ENCODE assay signal across 19 cellular contexts in genomic region chr12:122483969-122484368, GRCh38. TPM values are rescaled to one million over a fixed set of nuclear protein-coding genes. Genes with fewer than 3 reads are reported as not detected.
DNase-seq lines count a peak whose midpoint lies in the region; ATAC-seq, FAIRE-seq and TF ChIP-seq lines count a peak whose summit lies in the region.
"Had no signal": no experiment of that assay in that cellular context is flagged by ENCODE, and none has a peak within 500 bp of the region (broad histone marks: within the 10 kb centered on the region; RNA-seq: fewer than 3 reads in every experiment).

No MANE protein-coding gene starts in this region.

- in situ Hi-C loops in HepG2 (cut with HindIII; ENCODE audit: extremely low pct_ligation_motif_present, low pct_unique_long_range_greater_than_20kb): no loop called here

- H3K9ac ChIP-seq in HepG2 (ENCODE audit: insufficient read depth, low read depth, low read length) (no peak overlapping the region), astrocyte (ENCODE audit: low read length) (no peak overlapping the region)
- H3K9ac ChIP-seq: GM23248 had no signal

- DNase-seq in activated CD4-positive, alpha-beta memory T cell treated with anti-CD3 and anti-CD28 coated beads for 36 hours: no peak
- no peak for DNase-seq in activated CD4-positive, alpha-beta memory T cell treated with anti-CD3 and anti-CD28 coated beads, Interleukin-2, amount 10 ng/mL, durations not matched to agents 7 days and 5 days
- DNase-seq in HepG2 (ENCODE audit: low spot score): no peak
- DNase-seq in right lobe of liver: no peak
- no peak for DNase-seq in astrocyte (ENCODE audit: low read depth)
- DNase-seq in NCI-H526 treated with DMSO at 0.1 percent for 48 hours (lab: John Stamatoyannopoulos, UW): no peak
- DNase-seq in effector CD4-positive, alpha-beta T cell: no peak
- DNase-seq: GF-D8; GM23248; HCEC 1CT; KBM-7; MV-4-11; NCI-H1417; NCI-H1930; NCI-H2171; NCI-H446; NK-92 treated with Interleukin-12 subunit alpha and Interleukin-12 subunit beta, amount 100 ng/mL, for 24 hours had no signal

- CTCF ChIA-PET in activated CD4-positive, alpha-beta memory T cell treated with anti-CD3 and anti-CD28 coated beads for 36 hours (lab: Charles Lee): interaction anchor here (1.7 kb wide), 1 partner anchor 12 kb away, joined by 8 read pairs; no protein-coding TSS in a partner anchor
- CTCF ChIA-PET in activated CD4-positive, alpha-beta memory T cell treated with anti-CD3 and anti-CD28 coated beads, Interleukin-2, amount 10 ng/mL, durations not matched to agents 7 days and 5 days (lab: Charles Lee): interaction anchor here (0.7 kb wide), 1 partner anchor 14 kb away, joined by 3 read pairs; no protein-coding TSS in a partner anchor
- CTCF ChIA-PET in HepG2 (lab: Yijun Ruan, JAX; ENCODE audit: low intra/inter-chr PET ratio, low total read pairs): no interaction called here

- H4K20me1 ChIP-seq in HepG2 (ENCODE audit: insufficient read depth, low read length) (no peaks in the 10 kb centered on the region), astrocyte (ENCODE audit: insufficient read depth, low read length) (peaks cover 6% of the 10 kb centered on the region)

- H3K4me3 ChIP-seq in HepG2 (replicated peaks in 1 of 3; ENCODE audit: insufficient read depth in 1 of 3, low read depth in 2 of 3, low read length in 3 of 3) (no peak overlapping the region), right lobe of liver (no peak overlapping the region), astrocyte (ENCODE audit: insufficient read depth, low read depth, low read length) (no peak overlapping the region)
- H3K4me3 ChIP-seq: GM23248 had no signal

- POLR2A ChIA-PET in activated CD4-positive, alpha-beta memory T cell treated with anti-CD3 and anti-CD28 coated beads for 36 hours (lab: Charles Lee): interaction anchor here (0.6 to 1.6 kb wide), 3 partner anchors 9 to 20 kb away, joined by 3 to 4 read pairs (median 4); no protein-coding TSS in a partner anchor
- POLR2A ChIA-PET in activated CD4-positive, alpha-beta memory T cell treated with anti-CD3 and anti-CD28 coated beads, Interleukin-2, amount 10 ng/mL, durations not matched to agents 7 days and 5 days (lab: Charles Lee): interaction anchor here (1.4 to 7.1 kb wide), 2 partner anchors 9 to 15 kb away, joined by 5 to 49 read pairs; partner anchors contain the start of gene ZCCHC8
- POLR2A ChIA-PET in HepG2 (lab: Yijun Ruan, JAX): interaction anchor here (1.2 to 1.3 kb wide), 2 partner anchors 17 to 84 kb away, joined by 3 to 4 read pairs; partner anchors contain the start of gene ZCCHC8

- H3K4me1 ChIP-seq in HepG2 (ENCODE audit: insufficient read depth, low read length) (peaks cover 47% of the 10 kb centered on the region), right lobe of liver (peaks cover 0 to 28% (median 12%) of the 10 kb centered on the region in 4 donors), astrocyte (ENCODE audit: insufficient read depth, low read length) (no peaks in the 10 kb centered on the region)

- TF ChIP-seq CTCF in HepG2 (CRISPR knock-in tag; IDR thresholded peaks at IDR 0.05) (no peak), right lobe of liver (IDR thresholded peaks at IDR 0.05) (no peak), astrocyte (IDR thresholded peaks at IDR 0.05; ENCODE audit: insufficient read depth, low read depth, low read length) (no peak)

- H3K4me2 ChIP-seq in HepG2 (ENCODE audit: low read depth, low read length) (no peak overlapping the region), astrocyte (ENCODE audit: low read length) (no peak overlapping the region)

- H3K27me3 ChIP-seq in HepG2 (ENCODE audit: control insufficient read depth in 1 of 2, insufficient read depth in 2 of 2, low read length in 2 of 2) (no peaks in the 10 kb centered on the region), right lobe of liver (no peaks in the 10 kb centered on the region), astrocyte (ENCODE audit: insufficient read depth, low read length) (no peaks in the 10 kb centered on the region)

- H3K4me3 Mint-ChIP-seq in activated CD4-positive, alpha-beta memory T cell treated with anti-CD3 and anti-CD28 coated beads for 36 hours: no peak overlapping the region
- no peak overlapping the region for H3K4me3 Mint-ChIP-seq in activated CD4-positive, alpha-beta memory T cell treated with anti-CD3 and anti-CD28 coated beads, Interleukin-2, amount 10 ng/mL, durations not matched to agents 7 days and 5 days
- H3K4me3 Mint-ChIP-seq in astrocyte (ENCODE audit: unreplicated experiment): no peak overlapping the region

- no peak for TF ChIP-seq POLR2A in HepG2 (IDR thresholded peaks at IDR 0.05; ENCODE audit: insufficient read depth in 1 of 2, low read depth in 2 of 2, low read length in 2 of 2)
- TF ChIP-seq POLR2A in right lobe of liver (IDR thresholded peaks at IDR 0.05): no peak

- H3K9me3 Mint-ChIP-seq in activated CD4-positive, alpha-beta memory T cell treated with anti-CD3 and anti-CD28 coated beads for 36 hours: no peaks in the 10 kb centered on the region
- no peaks in the 10 kb centered on the region for H3K9me3 Mint-ChIP-seq in activated CD4-positive, alpha-beta memory T cell treated with anti-CD3 and anti-CD28 coated beads, Interleukin-2, amount 10 ng/mL, durations not matched to agents 7 days and 5 days
- no peaks in the 10 kb centered on the region for H3K9me3 Mint-ChIP-seq in astrocyte (ENCODE audit: unreplicated experiment)

- H3K79me2 ChIP-seq in HepG2 (ENCODE audit: insufficient read depth, low read length) (peaks cover 2% of the 10 kb centered on the region), astrocyte (ENCODE audit: insufficient read depth, low read length) (peaks cover 3% of the 10 kb centered on the region)

- H3K27ac Mint-ChIP-seq in activated CD4-positive, alpha-beta memory T cell treated with anti-CD3 and anti-CD28 coated beads for 36 hours: peak overlapping the region; percentile 6
- no peak overlapping the region for H3K27ac Mint-ChIP-seq in activated CD4-positive, alpha-beta memory T cell treated with anti-CD3 and anti-CD28 coated beads, Interleukin-2, amount 10 ng/mL, durations not matched to agents 7 days and 5 days
- H3K27ac Mint-ChIP-seq in astrocyte (ENCODE audit: unreplicated experiment): peak overlapping the region; percentile 59

- no peak overlapping the region for H2AFZ ChIP-seq in HepG2 (ENCODE audit: low read length)
- no peak overlapping the region for H2AFZ ChIP-seq in astrocyte (ENCODE audit: low read depth, low read length)
- H2AFZ ChIP-seq: GM23248 had no signal

- peaks cover 16% of the 10 kb centered on the region for H3K4me1 Mint-ChIP-seq in activated CD4-positive, alpha-beta memory T cell treated with anti-CD3 and anti-CD28 coated beads for 36 hours (ENCODE audit: low read depth)
- H3K4me1 Mint-ChIP-seq in activated CD4-positive, alpha-beta memory T cell treated with anti-CD3 and anti-CD28 coated beads, Interleukin-2, amount 10 ng/mL, durations not matched to agents 7 days and 5 days: peaks cover 8% of the 10 kb centered on the region
- H3K4me1 Mint-ChIP-seq in astrocyte (ENCODE audit: low read depth, unreplicated experiment): no peaks in the 10 kb centered on the region

- 80% methylated on average over 5 of the region's 5 CpGs for WGBS in HepG2 (ENCODE audit: low lambda C conversion rate)
- 87% methylated on average over 5 of the region's 5 CpGs for WGBS in right lobe of liver (ENCODE audit: insufficient coverage, low coverage, low lambda C conversion rate, missing lambda C conversion rate)

- H3K36me3 Mint-ChIP-seq in activated CD4-positive, alpha-beta memory T cell treated with anti-CD3 and anti-CD28 coated beads for 36 hours: peaks cover 48% of the 10 kb centered on the region
- H3K36me3 Mint-ChIP-seq in activated CD4-positive, alpha-beta memory T cell treated with anti-CD3 and anti-CD28 coated beads, Interleukin-2, amount 10 ng/mL, durations not matched to agents 7 days and 5 days (ENCODE audit: low read depth): peaks cover 67% of the 10 kb centered on the region
- H3K36me3 Mint-ChIP-seq in astrocyte (ENCODE audit: low read depth, unreplicated experiment): peaks cover 34% of the 10 kb centered on the region

- intact Hi-C loops in activated CD4-positive, alpha-beta memory T cell treated with anti-CD3 and anti-CD28 coated beads for 36 hours (cut with micrococcal nuclease): no loop called here
- intact Hi-C loops in HepG2 (cut with micrococcal nuclease; ENCODE audit: unreplicated experiment) (no loop called here), right lobe of liver (cut with DNase I) (no loop called here)

- H3K27me3 Mint-ChIP-seq in activated CD4-positive, alpha-beta memory T cell treated with anti-CD3 and anti-CD28 coated beads for 36 hours: no peaks in the 10 kb centered on the region
- no peaks in the 10 kb centered on the region for H3K27me3 Mint-ChIP-seq in activated CD4-positive, alpha-beta memory T cell treated with anti-CD3 and anti-CD28 coated beads, Interleukin-2, amount 10 ng/mL, durations not matched to agents 7 days and 5 days
- no peaks in the 10 kb centered on the region for H3K27me3 Mint-ChIP-seq in astrocyte (ENCODE audit: low read depth, unreplicated experiment)

- FAIRE-seq in HepG2 (lab: Jason Lieb, UNC) (no peak), astrocyte (lab: Jason Lieb, UNC) (no peak)
- FAIRE-seq: GM12892 had no signal

- TF ChIP-seq EP300 in HepG2 (IDR thresholded peaks at IDR 0.05; ENCODE audit: low read depth in 2 of 2, low read length in 2 of 2) (no peak), HepG2 (CRISPR knock-in tag; IDR thresholded peaks at IDR 0.05; ENCODE audit: borderline replicate concordance) (no peak)

- peaks cover 9 to 61% of the 10 kb centered on the region in 2 experiments for H3K36me3 ChIP-seq in HepG2 (replicated peaks in 1 of 2; ENCODE audit: control insufficient read depth in 1 of 2, insufficient read depth in 2 of 2, low read length in 2 of 2)
- H3K36me3 ChIP-seq in right lobe of liver: peaks cover 0 to 69% (median 32%) of the 10 kb centered on the region in 4 donors
- peaks cover 60% of the 10 kb centered on the region for H3K36me3 ChIP-seq in astrocyte (ENCODE audit: insufficient read depth, low read length)

- no TSS peak for BruUV-seq in HepG2 (replicated peaks; lab: Mats Ljungman, UMichigan)

- no peak for ATAC-seq in HepG2
- ATAC-seq in right lobe of liver: no peak
- no peak for ATAC-seq in GM21381 (IDR thresholded peaks at IDR 0.05; ENCODE audit: unreplicated experiment)

- no peak for TF ChIP-seq RAD21 in HepG2 (CRISPR knock-in tag; IDR thresholded peaks at IDR 0.05)

- H3K27ac ChIP-seq in HepG2 (ENCODE audit: extremely low read length, insufficient read depth, low read length) (no peak overlapping the region), right lobe of liver (no peak overlapping the region), astrocyte (ENCODE audit: low read depth, low read length) (no peak overlapping the region)
- H3K27ac ChIP-seq: GM23248 had no signal

- H3K9me3 ChIP-seq in HepG2 (ENCODE audit: low read length) (no peaks in the 10 kb centered on the region), right lobe of liver (no peaks in the 10 kb centered on the region), astrocyte (ENCODE audit: insufficient read depth, low read depth, low read length) (no peaks in the 10 kb centered on the region)

RNA-seq across cellular contexts. Expression of gene ZCCHC8, which starts 16.8 kb away (rescaled TPM):
- total RNA-seq in activated CD4-positive, alpha-beta memory T cell treated with anti-CD3 and anti-CD28 coated beads for 36 hours: 10 to 100 TPM; 27.7 to 28.5 TPM
- 10 to 100 TPM; 44.4 to 46.6 TPM for total RNA-seq in activated CD4-positive, alpha-beta memory T cell treated with anti-CD3 and anti-CD28 coated beads, Interleukin-2, amount 10 ng/mL, durations not matched to agents 7 days and 5 days
- total RNA-seq in HepG2 (2016; rRNA removed; fragmentation: Illumina TruSeq; extraction: Trizol) (14.2 and 20.9 TPM in 2 replicates), right lobe of liver (10 to 100 TPM in 2 of 6 experiments, 1 to 10 TPM in 4; 8.5 to 13.0 (median 9.3) TPM), astrocyte (23.8 and 25.3 TPM in 2 replicates)
- 4.6 and 5.1 TPM in 2 replicates for total RNA-seq in HepG2 (2016; cell fraction: cytosol; rRNA removed; fragmentation: Illumina TruSeq; extraction: Trizol; ENCODE audit: low read depth)
- total RNA-seq in HepG2 (2016; cell fraction: insoluble cytoplasmic fraction; rRNA removed; fragmentation: Illumina TruSeq; extraction: Trizol): 14.0 and 22.1 TPM in 2 replicates
- 7.2 and 7.6 TPM in 2 replicates for total RNA-seq in HepG2 (2016; cell fraction: membrane; rRNA removed; fragmentation: Illumina TruSeq; extraction: Trizol)
- total RNA-seq in HepG2 (2016; cell fraction: nucleus; rRNA removed; fragmentation: Illumina TruSeq; extraction: Trizol): 30.3 and 32.1 TPM in 2 replicates
- 18.6 and 20.5 TPM in 2 replicates for polyA plus RNA-seq in HepG2 (2011; rRNA removed)
- polyA plus RNA-seq in HepG2 (2011; cell fraction: cytosol; rRNA removed): 9.6 and 13.2 TPM in 2 replicates
- 37.9 and 40.8 TPM in 2 replicates for polyA plus RNA-seq in HepG2 (2011; cell fraction: nucleus; rRNA removed)
- 20.5 and 20.8 TPM in 2 replicates for polyA plus RNA-seq in HepG2 (2012)
- 1.9 and 2.0 TPM in 2 replicates for polyA plus RNA-seq in HepG2 (2016; cell fraction: cytosol; fragmentation: Illumina TruSeq; extraction: Trizol; ENCODE audit: low read depth)
- 15.5 and 16.5 TPM in 2 replicates for polyA plus RNA-seq in HepG2 (2016; cell fraction: insoluble cytoplasmic fraction; fragmentation: Illumina TruSeq; extraction: Trizol; ENCODE audit: low read depth)
- polyA plus RNA-seq in HepG2 (2016; cell fraction: membrane; fragmentation: Illumina TruSeq; extraction: Trizol; ENCODE audit: low read depth): 3.5 and 4.0 TPM in 2 replicates
- polyA plus RNA-seq in HepG2 (2016; cell fraction: nucleus; fragmentation: Illumina TruSeq; extraction: Trizol; ENCODE audit: insufficient read depth, low read depth): 75.5 and 80.1 TPM in 2 replicates
- polyA minus RNA-seq in HepG2 (2011; rRNA and poly(A)+ RNA removed; ENCODE audit: low replicate concordance): 9.4 and 18.6 TPM in 2 replicates
- 8.1 and 11.2 TPM in 2 replicates for polyA minus RNA-seq in HepG2 (2011; cell fraction: cytosol; rRNA and poly(A)+ RNA removed)
- polyA minus RNA-seq in HepG2 (2011; cell fraction: nucleus; rRNA and poly(A)+ RNA removed): 40.6 and 42.0 TPM in 2 replicates

RNA-seq across cellular contexts. Expression of gene RSRC2, which starts 42.8 kb away (rescaled TPM):
- 100 to 1,000 TPM; 106 to 115 TPM for total RNA-seq in activated CD4-positive, alpha-beta memory T cell treated with anti-CD3 and anti-CD28 coated beads for 36 hours
- total RNA-seq in activated CD4-positive, alpha-beta memory T cell treated with anti-CD3 and anti-CD28 coated beads, Interleukin-2, amount 10 ng/mL, durations not matched to agents 7 days and 5 days: 10 to 100 TPM; 90.7 to 97.4 TPM
- total RNA-seq in HepG2 (2016; rRNA removed; fragmentation: Illumina TruSeq; extraction: Trizol): 77.8 and 85.8 TPM in 2 replicates
- 18.9 and 21.1 TPM in 2 replicates for total RNA-seq in HepG2 (2016; cell fraction: cytosol; rRNA removed; fragmentation: Illumina TruSeq; extraction: Trizol; ENCODE audit: low read depth)
- total RNA-seq in HepG2 (2016; cell fraction: insoluble cytoplasmic fraction; rRNA removed; fragmentation: Illumina TruSeq; extraction: Trizol): 79.4 and 84.5 TPM in 2 replicates
- 32.8 and 33.2 TPM in 2 replicates for total RNA-seq in HepG2 (2016; cell fraction: membrane; rRNA removed; fragmentation: Illumina TruSeq; extraction: Trizol)
- total RNA-seq in HepG2 (2016; cell fraction: nucleus; rRNA removed; fragmentation: Illumina TruSeq; extraction: Trizol): 97.0 and 103 TPM in 2 replicates
- polyA plus RNA-seq in HepG2 (2011; rRNA removed): 27.6 and 31.4 TPM in 2 replicates
- 7.5 and 10.3 TPM in 2 replicates for polyA plus RNA-seq in HepG2 (2011; cell fraction: cytosol; rRNA removed)
- polyA plus RNA-seq in HepG2 (2011; cell fraction: nucleus; rRNA removed): 42.2 and 43.3 TPM in 2 replicates
- 50.4 and 65.0 TPM in 2 replicates for polyA plus RNA-seq in HepG2 (2012)
- polyA plus RNA-seq in HepG2 (2016; cell fraction: cytosol; fragmentation: Illumina TruSeq; extraction: Trizol; ENCODE audit: low read depth): 8.9 and 9.0 TPM in 2 replicates
- 98.3 and 98.6 TPM in 2 replicates for polyA plus RNA-seq in HepG2 (2016; cell fraction: insoluble cytoplasmic fraction; fragmentation: Illumina TruSeq; extraction: Trizol; ENCODE audit: low read depth)
- 14.1 and 18.0 TPM in 2 replicates for polyA plus RNA-seq in HepG2 (2016; cell fraction: membrane; fragmentation: Illumina TruSeq; extraction: Trizol; ENCODE audit: low read depth)
- polyA plus RNA-seq in HepG2 (2016; cell fraction: nucleus; fragmentation: Illumina TruSeq; extraction: Trizol; ENCODE audit: insufficient read depth, low read depth): 156 and 164 TPM in 2 replicates
- polyA minus RNA-seq in HepG2 (2011; rRNA and poly(A)+ RNA removed; ENCODE audit: low replicate concordance): 17.3 and 23.5 TPM in 2 replicates
- polyA minus RNA-seq in HepG2 (2011; cell fraction: cytosol; rRNA and poly(A)+ RNA removed): 8.3 and 11.6 TPM in 2 replicates
- polyA minus RNA-seq in HepG2 (2011; cell fraction: nucleus; rRNA and poly(A)+ RNA removed): 155 and 166 TPM in 2 replicates
- total RNA-seq in right lobe of liver: 10 to 100 TPM; 17.6 to 27.7 (median 23.4) TPM
- 55.6 and 56.3 TPM in 2 replicates for total RNA-seq in astrocyte

RNA-seq across cellular contexts. Expression of gene KNTC1, which starts 43.1 kb away (rescaled TPM):
- total RNA-seq in activated CD4-positive, alpha-beta memory T cell treated with anti-CD3 and anti-CD28 coated beads for 36 hours: 100 to 1,000 TPM; 136 to 147 TPM
- 100 to 1,000 TPM; 101 to 103 TPM for total RNA-seq in activated CD4-positive, alpha-beta memory T cell treated with anti-CD3 and anti-CD28 coated beads, Interleukin-2, amount 10 ng/mL, durations not matched to agents 7 days and 5 days
- total RNA-seq in HepG2 (2016; rRNA removed; fragmentation: Illumina TruSeq; extraction: Trizol) (49.2 and 57.6 TPM in 2 replicates), right lobe of liver (10 to 100 TPM in 1 of 6 experiments, 1 to 10 TPM in 5; 2.1 to 10.7 (median 3.5) TPM), astrocyte (8.6 and 10.6 TPM in 2 replicates)
- total RNA-seq in HepG2 (2016; cell fraction: cytosol; rRNA removed; fragmentation: Illumina TruSeq; extraction: Trizol; ENCODE audit: low read depth): 18.2 and 22.7 TPM in 2 replicates
- total RNA-seq in HepG2 (2016; cell fraction: insoluble cytoplasmic fraction; rRNA removed; fragmentation: Illumina TruSeq; extraction: Trizol): 49.4 and 57.3 TPM in 2 replicates
- 16.5 and 21.3 TPM in 2 replicates for total RNA-seq in HepG2 (2016; cell fraction: membrane; rRNA removed; fragmentation: Illumina TruSeq; extraction: Trizol)
- total RNA-seq in HepG2 (2016; cell fraction: nucleus; rRNA removed; fragmentation: Illumina TruSeq; extraction: Trizol): 108 and 118 TPM in 2 replicates
- 26.9 and 45.1 TPM in 2 replicates for polyA plus RNA-seq in HepG2 (2011; rRNA removed)
- polyA plus RNA-seq in HepG2 (2011; cell fraction: cytosol; rRNA removed): 6.0 and 6.6 TPM in 2 replicates
- 56.6 and 86.5 TPM in 2 replicates for polyA plus RNA-seq in HepG2 (2011; cell fraction: nucleus; rRNA removed)
- 23.2 and 23.7 TPM in 2 replicates for polyA plus RNA-seq in HepG2 (2012)
- 2.0 and 2.9 TPM in 2 replicates for polyA plus RNA-seq in HepG2 (2016; cell fraction: cytosol; fragmentation: Illumina TruSeq; extraction: Trizol; ENCODE audit: low read depth)
- 27.6 and 27.7 TPM in 2 replicates for polyA plus RNA-seq in HepG2 (2016; cell fraction: insoluble cytoplasmic fraction; fragmentation: Illumina TruSeq; extraction: Trizol; ENCODE audit: low read depth)
- 3.5 and 4.7 TPM in 2 replicates for polyA plus RNA-seq in HepG2 (2016; cell fraction: membrane; fragmentation: Illumina TruSeq; extraction: Trizol; ENCODE audit: low read depth)
- polyA plus RNA-seq in HepG2 (2016; cell fraction: nucleus; fragmentation: Illumina TruSeq; extraction: Trizol; ENCODE audit: insufficient read depth, low read depth): 208 and 213 TPM in 2 replicates
- 21.3 and 75.8 TPM in 2 replicates for polyA minus RNA-seq in HepG2 (2011; rRNA and poly(A)+ RNA removed; ENCODE audit: low replicate concordance)
- polyA minus RNA-seq in HepG2 (2011; cell fraction: cytosol; rRNA and poly(A)+ RNA removed): 10.1 and 13.4 TPM in 2 replicates
- polyA minus RNA-seq in HepG2 (2011; cell fraction: nucleus; rRNA and poly(A)+ RNA removed): 88.6 and 117 TPM in 2 replicates
